Comparison of ENCODE assay signal across 1 cellular context in the genomic region with DNA sequence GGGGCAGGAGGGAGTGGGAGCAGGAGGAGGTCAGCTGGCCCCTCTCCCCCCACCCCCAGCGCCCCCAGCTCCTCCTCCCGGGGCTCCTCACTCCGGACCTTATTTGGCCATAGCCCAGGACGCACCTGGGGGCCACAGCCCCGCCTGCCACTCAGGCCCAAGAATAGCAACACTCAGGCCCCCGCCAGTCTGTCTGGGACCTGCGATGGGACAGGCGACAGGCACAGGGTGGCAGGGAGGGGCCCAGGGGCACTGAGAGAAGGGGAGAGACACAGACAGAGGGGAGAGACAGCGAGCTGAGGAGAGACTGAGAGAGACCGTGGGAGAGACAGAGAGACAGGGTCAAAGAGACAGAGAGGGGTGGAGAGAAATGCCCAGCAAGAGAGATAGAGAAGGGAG.
TF ChIP-seq lines count a peak whose summit lies in the region.

No MANE protein-coding gene starts in this region.

TF ChIP-seq in neural cell, 6 proteins besides CTCF, POLR2A, EP300 and RAD21 (continued from another document):
- TF ChIP-seq, protein P1, sequence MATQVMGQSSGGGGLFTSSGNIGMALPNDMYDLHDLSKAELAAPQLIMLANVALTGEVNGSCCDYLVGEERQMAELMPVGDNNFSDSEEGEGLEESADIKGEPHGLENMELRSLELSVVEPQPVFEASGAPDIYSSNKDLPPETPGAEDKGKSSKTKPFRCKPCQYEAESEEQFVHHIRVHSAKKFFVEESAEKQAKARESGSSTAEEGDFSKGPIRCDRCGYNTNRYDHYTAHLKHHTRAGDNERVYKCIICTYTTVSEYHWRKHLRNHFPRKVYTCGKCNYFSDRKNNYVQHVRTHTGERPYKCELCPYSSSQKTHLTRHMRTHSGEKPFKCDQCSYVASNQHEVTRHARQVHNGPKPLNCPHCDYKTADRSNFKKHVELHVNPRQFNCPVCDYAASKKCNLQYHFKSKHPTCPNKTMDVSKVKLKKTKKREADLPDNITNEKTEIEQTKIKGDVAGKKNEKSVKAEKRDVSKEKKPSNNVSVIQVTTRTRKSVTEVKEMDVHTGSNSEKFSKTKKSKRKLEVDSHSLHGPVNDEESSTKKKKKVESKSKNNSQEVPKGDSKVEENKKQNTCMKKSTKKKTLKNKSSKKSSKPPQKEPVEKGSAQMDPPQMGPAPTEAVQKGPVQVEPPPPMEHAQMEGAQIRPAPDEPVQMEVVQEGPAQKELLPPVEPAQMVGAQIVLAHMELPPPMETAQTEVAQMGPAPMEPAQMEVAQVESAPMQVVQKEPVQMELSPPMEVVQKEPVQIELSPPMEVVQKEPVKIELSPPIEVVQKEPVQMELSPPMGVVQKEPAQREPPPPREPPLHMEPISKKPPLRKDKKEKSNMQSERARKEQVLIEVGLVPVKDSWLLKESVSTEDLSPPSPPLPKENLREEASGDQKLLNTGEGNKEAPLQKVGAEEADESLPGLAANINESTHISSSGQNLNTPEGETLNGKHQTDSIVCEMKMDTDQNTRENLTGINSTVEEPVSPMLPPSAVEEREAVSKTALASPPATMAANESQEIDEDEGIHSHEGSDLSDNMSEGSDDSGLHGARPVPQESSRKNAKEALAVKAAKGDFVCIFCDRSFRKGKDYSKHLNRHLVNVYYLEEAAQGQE (IDR thresholded peaks at IDR 0.05; ENCODE audit: borderline replicate concordance), result no peak
